8 cellular contexts compared by ENCODE assay signal in genomic region chr3:49785565-49786356, GRCh38. TPM values are rescaled to one million over a fixed set of nuclear protein-coding genes. Genes with fewer than 3 reads are reported as not detected.
DNase-seq lines count a peak whose midpoint lies in the region; ATAC-seq and TF ChIP-seq lines count a peak whose summit lies in the region.

No MANE protein-coding gene starts in this region.

- H4K91ac ChIP-seq in mesenchymal stem cell (ENCODE audit: low read length) = peak overlapping the region; percentile 41

- peak overlapping the region; percentile 92 for H3K9ac ChIP-seq in BLaER1
- H3K9ac ChIP-seq in mesenchymal stem cell (ENCODE audit: low read length) = peak overlapping the region; percentile 97

- in situ Hi-C loops in transverse colon (cut with MboI; ENCODE audit: low pct_ligation_motif_present in 1 of 4, low pct_unique_long_range_greater_than_20kb in 1 of 4, low sequenced_read_pairs in 3 of 4) = loop anchor here in 1 of 4 donors (5.0 kb wide), 1 partner anchor 63 kb away; the partner anchor contains the start of gene GMPPB

- no peak for TF ChIP-seq EP300 in transverse colon (IDR thresholded peaks at IDR 0.05; ENCODE audit: low read depth)

- H3K4me3 ChIP-seq in BLaER1 = peak overlapping the region; percentile 96
- H3K4me3 ChIP-seq in ectodermal cell (ENCODE audit: insufficient read depth, low read depth, low read length) = peak overlapping the region; percentile 86
- peak overlapping the region; percentile 90 to 93 for H3K4me3 ChIP-seq in mesenchymal stem cell (ENCODE audit: insufficient read depth in 1 of 2, low read depth in 1 of 2, low read length in 2 of 2)
- peak overlapping the region; percentile 61 to 96 (median 92) for H3K4me3 ChIP-seq in transverse colon

- no peak overlapping the region for H2BK5ac ChIP-seq in mesenchymal stem cell (ENCODE audit: low read depth, low read length, poor library complexity, severe bottlenecking)

- H3K4me2 ChIP-seq in BLaER1 (peak overlapping the region; percentile 87), mesenchymal stem cell (ENCODE audit: low read length, poor library complexity, severe bottlenecking) (peak overlapping the region; percentile 86)

- H4K8ac ChIP-seq in mesenchymal stem cell (ENCODE audit: low read length) = no peak overlapping the region

- H3K23ac ChIP-seq in mesenchymal stem cell (ENCODE audit: low read length in 2 of 2) = peak overlapping the region in 1 of 2 experiments; percentile 53

- peaks cover 62% of the 10 kb centered on the region for H3K4me1 ChIP-seq in BLaER1
- H3K4me1 ChIP-seq in ectodermal cell (ENCODE audit: control insufficient read depth, insufficient read depth, low read length) = peaks cover 5% of the 10 kb centered on the region
- peaks cover 14% of the 10 kb centered on the region for H3K4me1 ChIP-seq in mesenchymal stem cell (ENCODE audit: control insufficient read depth, insufficient read depth, low read depth, low read length)
- H3K4me1 ChIP-seq in transverse colon = peaks cover 23 to 49% (median 35%) of the 10 kb centered on the region in 4 donors

- DNase-seq in SW480 (ENCODE audit: low spot score) (peak; percentile 46), mesenchymal stem cell (peak; percentile 62), transverse colon (peak; percentile 47), DMS114 treated with DMSO at 0.1 percent for 48 hours (lab: John Stamatoyannopoulos, UW; ENCODE audit: unreplicated experiment) (no peak)

- peaks cover 4% of the 10 kb centered on the region for H3K79me1 ChIP-seq in mesenchymal stem cell (replicated peaks; ENCODE audit: low read length, poor library complexity, severe bottlenecking)

- H3K9me3 ChIP-seq in BLaER1 = no peaks in the 10 kb centered on the region
- no peaks in the 10 kb centered on the region for H3K9me3 ChIP-seq in ectodermal cell (ENCODE audit: control insufficient read depth, low read length)
- H3K9me3 ChIP-seq in mesenchymal stem cell (ENCODE audit: control insufficient read depth, low read length) = no peaks in the 10 kb centered on the region
- H3K9me3 ChIP-seq in transverse colon = no peaks in the 10 kb centered on the region

- WGBS in ectodermal cell, 2 experiments = 6 to 7% methylated on average over 50 of the region's 50 CpGs
- WGBS in mesenchymal stem cell = 5% methylated on average over 44 of the region's 50 CpGs
- 2 to 7% methylated on average over 8 to 48 of the region's 50 CpGs for WGBS in transverse colon (ENCODE audit: low coverage in 1 of 2), 2 donors

- H2AK5ac ChIP-seq in mesenchymal stem cell (ENCODE audit: low read length, severe bottlenecking) = no peak overlapping the region

- no peak for TF ChIP-seq CTCF in transverse colon (IDR thresholded peaks at IDR 0.05)

- peak overlapping the region; percentile 52 to 82 for H3K18ac ChIP-seq in mesenchymal stem cell (ENCODE audit: low read depth in 1 of 2, low read length in 2 of 2)

- H3K36me3 ChIP-seq in BLaER1 (peaks cover 35% of the 10 kb centered on the region), ectodermal cell (ENCODE audit: control insufficient read depth, insufficient read depth, low read length) (no peaks in the 10 kb centered on the region), mesenchymal stem cell (ENCODE audit: control insufficient read depth in 1 of 2, insufficient read depth in 2 of 2, low read depth in 1 of 2, low read length in 2 of 2) (peaks cover 23% of the 10 kb centered on the region in 2 experiments), transverse colon (no peaks in the 10 kb centered on the region)

- H3K27ac ChIP-seq in BLaER1 = peak overlapping the region; percentile 92
- H3K27ac ChIP-seq in ectodermal cell (ENCODE audit: insufficient read depth, low read depth, low read length, poor library complexity, severe bottlenecking) = peak overlapping the region; percentile 38
- H3K27ac ChIP-seq in mesenchymal stem cell (ENCODE audit: low read length, poor library complexity, severe bottlenecking) = peak overlapping the region; percentile 50
- peak overlapping the region; percentile 94 to 97 (median 97) for H3K27ac ChIP-seq in transverse colon

- H3K27me3 ChIP-seq in BLaER1 (no peaks in the 10 kb centered on the region), ectodermal cell (ENCODE audit: control insufficient read depth, insufficient read depth, low read length, poor library complexity, severe bottlenecking) (no peaks in the 10 kb centered on the region), mesenchymal stem cell (ENCODE audit: control insufficient read depth in 1 of 2, insufficient read depth in 1 of 2, low read length in 2 of 2) (no peaks in the 10 kb centered on the region), transverse colon (no peaks in the 10 kb centered on the region)

- no peak overlapping the region for H2BK120ac ChIP-seq in mesenchymal stem cell (ENCODE audit: low read depth, low read length)

- H3K4ac ChIP-seq in mesenchymal stem cell (ENCODE audit: low read depth in 1 of 2, low read length in 2 of 2) = peak overlapping the region; percentile 47 to 63

- no peak overlapping the region for H2AFZ ChIP-seq in mesenchymal stem cell (ENCODE audit: low read depth, low read length)

- H4K20me1 ChIP-seq in BLaER1 = peaks cover 39% of the 10 kb centered on the region

- no peak for TF ChIP-seq POLR2A in transverse colon (IDR thresholded peaks at IDR 0.05)

- H2BK15ac ChIP-seq in mesenchymal stem cell (ENCODE audit: low read depth, poor library complexity, severe bottlenecking) = peak overlapping the region; percentile 49

- no peak overlapping the region for H2BK12ac ChIP-seq in mesenchymal stem cell (ENCODE audit: low read length in 2 of 2)

- ATAC-seq in GM19023 (IDR thresholded peaks at IDR 0.05; ENCODE audit: unreplicated experiment) (peak; percentile 39), HG03108 (IDR thresholded peaks at IDR 0.05; ENCODE audit: unreplicated experiment) (peak; percentile 38)

- intact Hi-C loops in transverse colon (cut with DNase I; ENCODE audit: low total_unique reads) = no loop called here

- H3K14ac ChIP-seq in mesenchymal stem cell (ENCODE audit: low read length in 2 of 2) = peak overlapping the region in 1 of 2 experiments; percentile 13

RNA-seq across cellular contexts. Expression of gene IP6K1, which starts 0.6 kb away (rescaled TPM):
- 48.7 TPM for polyA plus RNA-seq in ectodermal cell (2013, experiment 1 of 4)
- 50.3 TPM for polyA plus RNA-seq in ectodermal cell (2013, experiment 2 of 4)
- polyA plus RNA-seq in ectodermal cell (2013, experiment 3 of 4) = 29.7 TPM
- 37.1 TPM for polyA plus RNA-seq in ectodermal cell (2013, experiment 4 of 4)
- 21.9 TPM for polyA plus RNA-seq in mesenchymal stem cell (2013, experiment 1 of 2)
- polyA plus RNA-seq in mesenchymal stem cell (2013, experiment 2 of 2) = 23.3 TPM
- 10 to 100 TPM; 20.5 to 40.7 (median 39.7) TPM for total RNA-seq in transverse colon

RNA-seq across cellular contexts. Expression of gene CDHR4, which starts 13.9 kb away (rescaled TPM):
- not detected for polyA plus RNA-seq in ectodermal cell (2013, experiment 1 of 4)
- polyA plus RNA-seq in ectodermal cell (2013, experiment 2 of 4) = 0.39 TPM
- not detected for polyA plus RNA-seq in ectodermal cell (2013, experiment 3 of 4)
- polyA plus RNA-seq in ectodermal cell (2013, experiment 4 of 4) = 0.12 TPM
- polyA plus RNA-seq in mesenchymal stem cell (2013, experiment 1 of 2) = 0.61 TPM
- 0.52 TPM for polyA plus RNA-seq in mesenchymal stem cell (2013, experiment 2 of 2)
- not detected for total RNA-seq in transverse colon

RNA-seq across cellular contexts. Expression of gene INKA1, which starts 17.3 kb away (rescaled TPM):
- 2.4 TPM for polyA plus RNA-seq in ectodermal cell (2013, experiment 1 of 4)
- polyA plus RNA-seq in ectodermal cell (2013, experiment 2 of 4) = 1.9 TPM
- polyA plus RNA-seq in ectodermal cell (2013, experiment 3 of 4) = 2.1 TPM
- 1.9 TPM for polyA plus RNA-seq in ectodermal cell (2013, experiment 4 of 4)
- polyA plus RNA-seq in mesenchymal stem cell (2013, experiment 1 of 2) = 12.4 TPM
- 13.4 TPM for polyA plus RNA-seq in mesenchymal stem cell (2013, experiment 2 of 2)
- total RNA-seq in transverse colon = 1 to 10 TPM in 2 of 4 donors, not detected in 2; 1.4 to 1.5 TPM

RNA-seq across cellular contexts. Expression of gene UBA7, which starts 28.0 kb away (rescaled TPM):
- 4.9 TPM for polyA plus RNA-seq in ectodermal cell (2013, experiment 1 of 4)
- polyA plus RNA-seq in ectodermal cell (2013, experiment 2 of 4) = 2.9 TPM
- polyA plus RNA-seq in ectodermal cell (2013, experiment 3 of 4) = 2.7 TPM
- 2.7 TPM for polyA plus RNA-seq in ectodermal cell (2013, experiment 4 of 4)
- 33.2 TPM for polyA plus RNA-seq in mesenchymal stem cell (2013, experiment 1 of 2)
- 32.7 TPM for polyA plus RNA-seq in mesenchymal stem cell (2013, experiment 2 of 2)
- 100 to 1,000 TPM in 1 of 4 donors, 10 to 100 TPM in 3; 77.5 to 112 (median 94.0) TPM for total RNA-seq in transverse colon

Comparison
In these comparisons a context has a peak if more than half of its experiments do, and no peak if none do; other contexts are left out.
1. H3K27ac ChIP-seq: peak in every context shown above with its lines; median percentile 97 in transverse colon; 92 in BLaER1; 50 in mesenchymal stem cell; 38 in ectodermal cell.